Comparison of ENCODE assay signal across 19 cellular contexts in the genomic region with DNA sequence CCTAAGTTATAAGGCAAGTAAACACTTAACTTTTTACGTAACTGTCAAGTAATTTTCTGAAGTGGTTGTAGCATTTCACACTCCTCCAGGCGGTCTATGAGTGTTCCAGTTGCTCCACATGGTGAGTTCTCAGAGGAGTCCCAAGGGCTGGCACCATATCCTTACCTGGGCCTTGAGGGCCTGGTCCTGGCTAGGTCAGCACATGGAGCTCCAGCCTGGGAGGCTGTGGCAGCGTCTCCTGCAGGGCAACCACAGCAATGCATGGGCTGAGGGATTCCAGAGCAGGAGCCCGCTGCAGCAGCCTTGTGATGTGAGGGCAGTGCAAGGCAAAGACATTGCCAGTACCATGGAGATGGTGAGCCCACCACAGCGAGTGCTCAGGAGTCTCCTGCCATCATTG. TPM values are rescaled to one million over a fixed set of nuclear protein-coding genes. Genes with fewer than 3 reads are reported as not detected.
A peak's percentile ranks its signal among the peaks of the same experiment; 100 is the strongest.
DNase-seq lines count a peak whose midpoint lies in the region; ATAC-seq and TF ChIP-seq lines count a peak whose summit lies in the region.
"Had no signal": no experiment of that assay in that cellular context is flagged by ENCODE, and none has a peak within 500 bp of the region (broad histone marks: within the 10 kb centered on the region; RNA-seq: fewer than 3 reads in every experiment).

No MANE protein-coding gene starts in this region.

- dilution Hi-C loops in mammary epithelial cell (cut with HindIII; ENCODE audit: low sequenced_read_pairs): loop anchor here (5.0 to 25.0 kb wide), 4 partner anchors 45 to 330 kb away; a partner anchor contains a TSS

- H3K4me1 ChIP-seq in mammary epithelial cell (ENCODE audit: insufficient read depth, low read length): no peaks in the 10 kb centered on the region
- H3K4me1 ChIP-seq in lower lobe of right lung: peaks cover 10% of the 10 kb centered on the region
- peaks cover 3% of the 10 kb centered on the region for H3K4me1 ChIP-seq in suprapubic skin
- H3K4me1 ChIP-seq: left ventricle myocardium inferior, tibial artery had no signal

- CTCF ChIA-PET in mammary epithelial cell (lab: Charles Lee; ENCODE audit: low non-redundant PET): interaction anchor here (0.6 to 1.6 kb wide), 3 partner anchors 180 to 213 kb away, joined by 3 to 19 read pairs (median 3); no protein-coding TSS in a partner anchor

- in situ Hi-C loops in mammary epithelial cell (cut with MboI; ENCODE audit: low sequenced_read_pairs in 2 of 2): loop anchor here (5.0 to 25.0 kb wide), 2 partner anchors 195 to 555 kb away; no protein-coding TSS in a partner anchor

- H3K4me3 Mint-ChIP-seq in HFFc6: no peak overlapping the region
- H3K4me3 Mint-ChIP-seq: activated naive CD8-positive, alpha-beta T cell treated with anti-CD3 and anti-CD28 coated beads, Interleukin-2, amount 50 U/mL, for 24 hours; effector memory CD8-positive, alpha-beta T cell had no signal

- H3K4me3 ChIP-seq in GM12864 (ENCODE audit: low read depth, low read length) (no peak overlapping the region), mammary epithelial cell (replicated peaks in 1 of 3; ENCODE audit: insufficient read depth in 1 of 3, low read depth in 2 of 3, low read length in 3 of 3) (no peak overlapping the region), lower lobe of right lung (no peak overlapping the region), suprapubic skin (no peak overlapping the region)
- H3K4me3 ChIP-seq: BLaER1 treated with 17β-estradiol and CSF1 and Interleukin-3, amounts not matched to agents 10 nM and 100 nM; left ventricle myocardium inferior; tibial artery had no signal

- H4K20me1 ChIP-seq in mammary epithelial cell (ENCODE audit: insufficient read depth, low read length): no peaks in the 10 kb centered on the region
- H4K20me1 ChIP-seq: BLaER1 treated with 17β-estradiol and CSF1 and Interleukin-3, amounts not matched to agents 10 nM and 100 nM had no signal

- H3K79me2 ChIP-seq in mammary epithelial cell (ENCODE audit: insufficient read depth, low read length): no peaks in the 10 kb centered on the region

- no peaks in the 10 kb centered on the region for H3K4me1 Mint-ChIP-seq in HFFc6 (ENCODE audit: low read depth)
- H3K4me1 Mint-ChIP-seq: activated naive CD8-positive, alpha-beta T cell treated with anti-CD3 and anti-CD28 coated beads, Interleukin-2, amount 50 U/mL, for 24 hours had no signal

- peaks cover 40% of the 10 kb centered on the region for H3K27me3 Mint-ChIP-seq in HFFc6 (ENCODE audit: insufficient read depth)

- H3K36me3 Mint-ChIP-seq in HFFc6 (ENCODE audit: low read depth): no peaks in the 10 kb centered on the region

- intact Hi-C loops in mammary epithelial cell (cut with micrococcal nuclease) (loop anchor here (1.0 to 2.0 kb wide), 5 partner anchors 195 to 548 kb away; no protein-coding TSS in a partner anchor), lower lobe of right lung (cut with DNase I) (loop anchor here (5.0 kb wide), 1 partner anchor 195 kb away; no protein-coding TSS in a partner anchor)

- WGBS in mammary epithelial cell (ENCODE audit: low coverage, missing lambda C conversion rate): 75% methylated on average over 5 of the region's 5 CpGs
- WGBS in suprapubic skin: 88% methylated on average over 5 of the region's 5 CpGs

- no peak for TF ChIP-seq EP300 in suprapubic skin (IDR thresholded peaks at IDR 0.05)

- H3K9me3 ChIP-seq in mammary epithelial cell (replicated peaks; ENCODE audit: insufficient read depth, low read length): no peaks in the 10 kb centered on the region
- H3K9me3 ChIP-seq in lower lobe of right lung: no peaks in the 10 kb centered on the region
- H3K9me3 ChIP-seq in suprapubic skin: no peaks in the 10 kb centered on the region
- H3K9me3 ChIP-seq: BLaER1 treated with 17β-estradiol and CSF1 and Interleukin-3, amounts not matched to agents 10 nM and 100 nM; left ventricle myocardium inferior; tibial artery had no signal

- no peak overlapping the region for H3K4me2 ChIP-seq in mammary epithelial cell (ENCODE audit: insufficient read depth, low read depth, low read length)
- H3K4me2 ChIP-seq: BLaER1 treated with 17β-estradiol and CSF1 and Interleukin-3, amounts not matched to agents 10 nM and 100 nM had no signal

- H3K27me3 ChIP-seq in mammary epithelial cell (ENCODE audit: insufficient read depth, low read length) (no peaks in the 10 kb centered on the region), lower lobe of right lung (ENCODE audit: low read depth) (peaks cover 14% of the 10 kb centered on the region), suprapubic skin (no peaks in the 10 kb centered on the region)
- H3K27me3 ChIP-seq: BLaER1 treated with 17β-estradiol and CSF1 and Interleukin-3, amounts not matched to agents 10 nM and 100 nM had no signal

- no peak overlapping the region for H3K27ac Mint-ChIP-seq in HFFc6
- H3K27ac Mint-ChIP-seq: activated naive CD8-positive, alpha-beta T cell treated with anti-CD3 and anti-CD28 coated beads, Interleukin-2, amount 50 U/mL, for 24 hours; effector memory CD8-positive, alpha-beta T cell had no signal

- TF ChIP-seq CTCF in GM12864 (IDR thresholded peaks at IDR 0.05; ENCODE audit: low read depth, low read length, missing control alignments) (peak; percentile 23), HFFc6 (IDR thresholded peaks at IDR 0.05) (peak; percentile 61; the same call in 1 of the 2 replicates), mammary epithelial cell (conservative IDR thresholded peaks at IDR 0.05 in 1 of 2, IDR thresholded peaks at IDR 0.05 in 1 of 2; ENCODE audit: extremely low read depth in 1 of 2, insufficient read depth in 1 of 2, low read depth in 1 of 2, low read length in 2 of 2) (peak; percentile 12 to 38), lower lobe of right lung (IDR thresholded peaks at IDR 0.05) (no peak), suprapubic skin (IDR thresholded peaks at IDR 0.05) (no peak)

- BruUV-seq in mammary epithelial cell (replicated peaks; lab: Mats Ljungman, UMichigan): no TSS peak

- H3K9ac ChIP-seq in mammary epithelial cell (ENCODE audit: insufficient read depth, low read length): no peak overlapping the region
- H3K9ac ChIP-seq: BLaER1 treated with 17β-estradiol and CSF1 and Interleukin-3, amounts not matched to agents 10 nM and 100 nM had no signal

- H3K27ac ChIP-seq in mammary epithelial cell (ENCODE audit: insufficient read depth, low read depth, low read length) (no peak overlapping the region), lower lobe of right lung (no peak overlapping the region), suprapubic skin (no peak overlapping the region)
- H3K27ac ChIP-seq: BLaER1 treated with 17β-estradiol and CSF1 and Interleukin-3, amounts not matched to agents 10 nM and 100 nM; left ventricle myocardium inferior; tibial artery; VCaP had no signal

- no peaks in the 10 kb centered on the region for H3K36me3 ChIP-seq in mammary epithelial cell (ENCODE audit: insufficient read depth, low read length)
- no peaks in the 10 kb centered on the region for H3K36me3 ChIP-seq in lower lobe of right lung
- H3K36me3 ChIP-seq in suprapubic skin: no peaks in the 10 kb centered on the region
- H3K36me3 ChIP-seq: BLaER1 treated with 17β-estradiol and CSF1 and Interleukin-3, amounts not matched to agents 10 nM and 100 nM; left ventricle myocardium inferior; tibial artery had no signal

- peak; percentile 55 to 78 for ATAC-seq in lower lobe of right lung
- ATAC-seq in GM19467 (IDR thresholded peaks at IDR 0.05; ENCODE audit: unreplicated experiment): no peak
- ATAC-seq: activated naive CD8-positive, alpha-beta T cell treated with anti-CD3 and anti-CD28 coated beads, Interleukin-2, amount 50 U/mL, for 24 hours; effector memory CD8-positive, alpha-beta T cell had no signal

- H3K9me3 Mint-ChIP-seq in HFFc6: no peaks in the 10 kb centered on the region
- H3K9me3 Mint-ChIP-seq: activated naive CD8-positive, alpha-beta T cell treated with anti-CD3 and anti-CD28 coated beads, Interleukin-2, amount 50 U/mL, for 24 hours; effector memory CD8-positive, alpha-beta T cell had no signal

- DNase-seq in GM12864 (ENCODE audit: low read depth) (no peak), HFFc6 (no peak), mammary epithelial cell (no peak), lower lobe of right lung (peak; percentile 50), midbrain (lab: John Stamatoyannopoulos, UW) (no peak), NCI-H345 treated with DMSO at 0.1 percent for 48 hours (lab: John Stamatoyannopoulos, UW; ENCODE audit: unreplicated experiment) (no peak), suprapubic skin (ENCODE audit: low spot score in 2 of 2) (no peak)
- DNase-seq: activated CD8-positive, alpha-beta memory T cell treated with anti-CD3 and anti-CD28 coated beads for 24 hours; activated naive CD8-positive, alpha-beta T cell treated with anti-CD3 and anti-CD28 coated beads, Interleukin-2, amount 50 U/mL, for 24 hours; effector memory CD8-positive, alpha-beta T cell; Karpas-422; left ventricle myocardium inferior; NCI-H1694; small intestine; tibial artery had no signal

- no peak for TF ChIP-seq POLR2A in suprapubic skin (IDR thresholded peaks at IDR 0.05)

- no peak overlapping the region for H2AFZ ChIP-seq in mammary epithelial cell (ENCODE audit: low read depth, low read length)

RNA-seq across cellular contexts. Expression of a gene that starts 32.2 kb away (rescaled TPM):
- not detected for total RNA-seq in HFFc6 (2021; fragmentation: NEBNext Ultra II Directional; extraction: Animal tissue kit (Norgen Biotek cat#: 25700))
- total RNA-seq in mammary epithelial cell (not detected), lower lobe of right lung (not detected), suprapubic skin (not detected)
- not detected for polyA plus RNA-seq in mammary epithelial cell
- polyA minus RNA-seq in mammary epithelial cell: not detected
- total RNA-seq: left ventricle myocardium inferior, myocyte had no signal
- polyA plus RNA-seq: small intestine had no signal

RNA-seq across cellular contexts. Expression of a gene that starts 59.8 kb away (rescaled TPM):
- not detected for total RNA-seq in HFFc6 (2021; fragmentation: NEBNext Ultra II Directional; extraction: Animal tissue kit (Norgen Biotek cat#: 25700))
- total RNA-seq in mammary epithelial cell (10 to 100 TPM in 1 of 2 donors, 1 to 10 TPM in 1; 4.7 to 21.3 TPM), lower lobe of right lung (212 TPM), suprapubic skin (100 to 1,000 TPM in 1 of 4 donors, 10 to 100 TPM in 3; 39.8 to 148 (median 74.3) TPM)
- 0.77 TPM for polyA plus RNA-seq in mammary epithelial cell
- polyA minus RNA-seq in mammary epithelial cell: 12.5 TPM
- total RNA-seq: myocyte had no signal

Comparison
In these comparisons a context has a peak if more than half of its experiments do, and no peak if none do; other contexts are left out.
1. CTCF ChIP-seq: peak in GM12864 (single experiment), HFFc6 (single experiment) and mammary epithelial cell (2 of 2); none in lower lobe of right lung (single experiment) and suprapubic skin (0 of 2).
2. RNA of a gene that starts 59.8 kb away (total RNA-seq): 212 TPM in lower lobe of right lung (single experiment), 39.8 to 148 TPM in suprapubic skin and 4.7 to 21.3 TPM in mammary epithelial cell; not detected in HFFc6; every median in the first group is over 4 times any median in the second.